Comparison of ENCODE assay signal across 1 cellular context in the genomic region with DNA sequence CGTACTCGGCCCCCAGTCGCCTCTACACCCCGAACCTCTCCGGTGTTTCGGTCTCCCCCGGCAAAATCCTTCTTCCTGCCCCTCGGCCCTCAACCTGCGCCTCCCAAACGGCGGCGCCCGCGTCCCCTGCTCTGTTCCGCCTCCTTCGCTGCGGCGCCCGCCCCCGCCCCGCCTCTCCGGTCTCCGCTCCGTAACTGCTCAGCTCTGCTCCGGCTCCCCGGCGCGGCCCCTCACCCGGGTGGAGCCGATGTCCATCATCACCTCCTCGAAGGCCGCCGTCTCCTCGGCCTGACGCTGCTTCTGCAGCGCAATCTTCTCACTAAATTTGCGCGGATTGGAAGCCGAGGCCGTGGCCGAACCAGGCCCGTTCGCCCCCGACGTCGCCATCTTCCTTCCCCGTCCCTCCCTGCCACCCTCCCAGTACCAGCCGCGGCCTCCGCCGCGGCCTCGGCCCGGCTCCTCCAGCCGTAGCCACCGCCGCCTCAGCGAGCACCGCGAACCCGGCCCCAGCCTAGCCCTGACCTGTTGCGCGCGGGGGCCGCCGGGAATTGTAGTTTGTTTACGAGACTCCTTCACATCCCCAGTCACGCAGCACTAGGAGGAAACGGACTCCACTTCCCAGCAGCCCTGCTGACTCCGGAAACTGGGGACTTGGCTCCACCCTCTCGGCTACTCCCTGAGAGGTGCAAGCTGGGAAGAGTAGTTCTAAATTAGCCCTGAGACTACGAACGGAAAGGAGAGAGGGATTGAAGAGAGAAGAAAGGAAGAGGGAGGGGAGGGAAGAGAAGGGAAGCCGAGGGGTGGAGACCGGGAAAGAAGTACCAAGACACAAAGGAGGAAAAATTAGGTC.
TF ChIP-seq lines count a peak whose summit lies in the region.

A gene with protein sequence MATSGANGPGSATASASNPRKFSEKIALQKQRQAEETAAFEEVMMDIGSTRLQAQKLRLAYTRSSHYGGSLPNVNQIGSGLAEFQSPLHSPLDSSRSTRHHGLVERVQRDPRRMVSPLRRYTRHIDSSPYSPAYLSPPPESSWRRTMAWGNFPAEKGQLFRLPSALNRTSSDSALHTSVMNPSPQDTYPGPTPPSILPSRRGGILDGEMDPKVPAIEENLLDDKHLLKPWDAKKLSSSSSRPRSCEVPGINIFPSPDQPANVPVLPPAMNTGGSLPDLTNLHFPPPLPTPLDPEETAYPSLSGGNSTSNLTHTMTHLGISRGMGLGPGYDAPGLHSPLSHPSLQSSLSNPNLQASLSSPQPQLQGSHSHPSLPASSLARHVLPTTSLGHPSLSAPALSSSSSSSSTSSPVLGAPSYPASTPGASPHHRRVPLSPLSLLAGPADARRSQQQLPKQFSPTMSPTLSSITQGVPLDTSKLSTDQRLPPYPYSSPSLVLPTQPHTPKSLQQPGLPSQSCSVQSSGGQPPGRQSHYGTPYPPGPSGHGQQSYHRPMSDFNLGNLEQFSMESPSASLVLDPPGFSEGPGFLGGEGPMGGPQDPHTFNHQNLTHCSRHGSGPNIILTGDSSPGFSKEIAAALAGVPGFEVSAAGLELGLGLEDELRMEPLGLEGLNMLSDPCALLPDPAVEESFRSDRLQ (minus strand): TSS at position 502 of the 850 bp plus-strand sequence. CDS start 115 bp downstream, at position 387.

TF ChIP-seq in HepG2, 621 proteins besides CTCF, POLR2A, EP300 and RAD21 (continued from another document and continues in another):
- TF ChIP-seq TFAP4 (IDR thresholded peaks at IDR 0.05; ENCODE audit: borderline replicate concordance, low read depth) (peak; percentile 8; the same call in 1 of the 2 replicates), ZNF556 (CRISPR knock-in tag; IDR thresholded peaks at IDR 0.05; ENCODE audit: borderline replicate concordance) (peak; percentile 75), KAT7 (CRISPR knock-in tag; IDR thresholded peaks at IDR 0.05; ENCODE audit: borderline replicate concordance) (peak; percentile 86; the same call in 1 of the 2 replicates), FOXJ3 (CRISPR knock-in tag; IDR thresholded peaks at IDR 0.05; ENCODE audit: borderline replicate concordance) (peak; percentile 43; the same call in 1 of the 2 replicates), GABPB1 (CRISPR knock-in tag; IDR thresholded peaks at IDR 0.05) (peak; percentile 97), EHMT2 (IDR thresholded peaks at IDR 0.05; ENCODE audit: borderline replicate concordance, low read depth, low read length) (no peak), TAF15 (IDR thresholded peaks at IDR 0.05; ENCODE audit: low read depth, low read length, poor library complexity, severe bottlenecking) (no peak), ZFYVE20 (CRISPR knock-in tag; IDR thresholded peaks at IDR 0.05; ENCODE audit: borderline replicate concordance, low read depth) (no peak), ZNF354B (CRISPR knock-in tag; IDR thresholded peaks at IDR 0.05) (0 out of 2 replicates have a peak, but pooled peaks have one; percentile 39), MAFF (IDR thresholded peaks at IDR 0.05; ENCODE audit: low read depth, low read length) (peak; percentile 28; the same call in 1 of the 2 replicates), E2F1 (CRISPR knock-in tag; IDR thresholded peaks at IDR 0.05) (peak; percentile 52; the same call in 1 of the 2 replicates), ZFP36 (IDR thresholded peaks at IDR 0.05; ENCODE audit: borderline replicate concordance, low read depth, low read length, partially characterized antibody) (no peak), TBL1XR1 (IDR thresholded peaks at IDR 0.05; ENCODE audit: borderline replicate concordance, low read length, partially characterized antibody) (peak; percentile 87), CSRNP1 (CRISPR knock-in tag; IDR thresholded peaks at IDR 0.05) (peak; percentile 41; the same call in 1 of the 2 replicates), SRF (IDR thresholded peaks at IDR 0.05; ENCODE audit: low read depth, low read length) (no peak), REL (CRISPR knock-in tag; conservative IDR thresholded peaks at IDR 0.05) (no peak), KDM2A (CRISPR knock-in tag; IDR thresholded peaks at IDR 0.05; ENCODE audit: borderline replicate concordance, low read depth) (peak; percentile 98), ZNF781 (CRISPR knock-in tag; IDR thresholded peaks at IDR 0.05; ENCODE audit: borderline replicate concordance, not compliant biosample characterization) (no peak), CREM (IDR thresholded peaks at IDR 0.05) (peak; percentile 98), CREM (CRISPR knock-in tag; IDR thresholded peaks at IDR 0.05) (no peak), ZNF33B (CRISPR knock-in tag; IDR thresholded peaks at IDR 0.05) (no peak), SMC3 (IDR thresholded peaks at IDR 0.05; ENCODE audit: low read length) (no peak), RNF219 (CRISPR knock-in tag; IDR thresholded peaks at IDR 0.05) (no peak), MLXIP (CRISPR knock-in tag; IDR thresholded peaks at IDR 0.05; ENCODE audit: borderline replicate concordance) (peak; percentile 50; the same call in 1 of the 2 replicates), TEAD2 (CRISPR knock-in tag; IDR thresholded peaks at IDR 0.05) (no peak), MAF1 (CRISPR knock-in tag; IDR thresholded peaks at IDR 0.05; ENCODE audit: borderline replicate concordance) (peak; percentile 75; the same call in 1 of the 2 replicates), ZNF280B (CRISPR knock-in tag; IDR thresholded peaks at IDR 0.05; ENCODE audit: borderline replicate concordance) (no peak), SP1 (IDR thresholded peaks at IDR 0.05) (no peak), SP1 (CRISPR knock-in tag; IDR thresholded peaks at IDR 0.05) (peak; percentile 85), ZNF605 (CRISPR knock-in tag; IDR thresholded peaks at IDR 0.05) (no peak), ARNTL (CRISPR knock-in tag; IDR thresholded peaks at IDR 0.05) (peak; percentile 63; the same call in 1 of the 2 replicates), ZNF577 (CRISPR knock-in tag; IDR thresholded peaks at IDR 0.05; ENCODE audit: borderline replicate concordance, low read depth) (no peak), NFE2L1 (CRISPR knock-in tag; IDR thresholded peaks at IDR 0.05; ENCODE audit: borderline replicate concordance) (no peak), ZNF333 (CRISPR knock-in tag; IDR thresholded peaks at IDR 0.05; ENCODE audit: borderline replicate concordance) (peak; percentile 45; the same call in 1 of the 2 replicates), ZNF567 (CRISPR knock-in tag; IDR thresholded peaks at IDR 0.05; ENCODE audit: borderline replicate concordance) (no peak), MTF2 (CRISPR knock-in tag; IDR thresholded peaks at IDR 0.05; ENCODE audit: borderline replicate concordance) (no peak), RARG (CRISPR knock-in tag; IDR thresholded peaks at IDR 0.05; ENCODE audit: low read depth) (no peak), HNRNPLL (IDR thresholded peaks at IDR 0.05; ENCODE audit: low read depth, low read length, poor library complexity, severe bottlenecking) (peak; percentile 78)
- TF ChIP-seq, protein P1, sequence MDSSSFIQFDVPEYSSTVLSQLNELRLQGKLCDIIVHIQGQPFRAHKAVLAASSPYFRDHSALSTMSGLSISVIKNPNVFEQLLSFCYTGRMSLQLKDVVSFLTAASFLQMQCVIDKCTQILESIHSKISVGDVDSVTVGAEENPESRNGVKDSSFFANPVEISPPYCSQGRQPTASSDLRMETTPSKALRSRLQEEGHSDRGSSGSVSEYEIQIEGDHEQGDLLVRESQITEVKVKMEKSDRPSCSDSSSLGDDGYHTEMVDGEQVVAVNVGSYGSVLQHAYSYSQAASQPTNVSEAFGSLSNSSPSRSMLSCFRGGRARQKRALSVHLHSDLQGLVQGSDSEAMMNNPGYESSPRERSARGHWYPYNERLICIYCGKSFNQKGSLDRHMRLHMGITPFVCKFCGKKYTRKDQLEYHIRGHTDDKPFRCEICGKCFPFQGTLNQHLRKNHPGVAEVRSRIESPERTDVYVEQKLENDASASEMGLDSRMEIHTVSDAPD (CRISPR knock-in tag; IDR thresholded peaks at IDR 0.05), result no peak
- TF ChIP-seq, protein P2, sequence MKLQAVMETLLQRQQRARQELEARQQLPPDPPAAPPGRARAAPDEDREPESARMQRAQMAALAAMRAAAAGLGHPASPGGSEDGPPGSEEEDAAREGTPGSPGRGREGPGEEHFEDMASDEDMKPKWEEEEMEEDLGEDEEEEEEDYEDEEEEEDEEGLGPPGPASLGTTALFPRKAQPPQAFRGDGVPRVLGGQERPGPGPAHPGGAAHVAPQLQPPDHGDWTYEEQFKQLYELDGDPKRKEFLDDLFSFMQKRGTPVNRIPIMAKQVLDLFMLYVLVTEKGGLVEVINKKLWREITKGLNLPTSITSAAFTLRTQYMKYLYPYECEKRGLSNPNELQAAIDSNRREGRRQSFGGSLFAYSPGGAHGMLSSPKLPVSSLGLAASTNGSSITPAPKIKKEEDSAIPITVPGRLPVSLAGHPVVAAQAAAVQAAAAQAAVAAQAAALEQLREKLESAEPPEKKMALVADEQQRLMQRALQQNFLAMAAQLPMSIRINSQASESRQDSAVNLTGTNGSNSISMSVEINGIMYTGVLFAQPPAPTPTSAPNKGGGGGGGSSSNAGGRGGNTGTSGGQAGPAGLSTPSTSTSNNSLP (IDR thresholded peaks at IDR 0.05; ENCODE audit: low read depth, low read length), result no peak
- TF ChIP-seq, protein P3, sequence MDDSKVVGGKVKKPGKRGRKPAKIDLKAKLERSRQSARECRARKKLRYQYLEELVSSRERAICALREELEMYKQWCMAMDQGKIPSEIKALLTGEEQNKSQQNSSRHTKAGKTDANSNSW (CRISPR knock-in tag; IDR thresholded peaks at IDR 0.05; ENCODE audit: borderline replicate concordance), result no peak
